ENCODE assay signal across 8 cellular contexts in the genomic region with DNA sequence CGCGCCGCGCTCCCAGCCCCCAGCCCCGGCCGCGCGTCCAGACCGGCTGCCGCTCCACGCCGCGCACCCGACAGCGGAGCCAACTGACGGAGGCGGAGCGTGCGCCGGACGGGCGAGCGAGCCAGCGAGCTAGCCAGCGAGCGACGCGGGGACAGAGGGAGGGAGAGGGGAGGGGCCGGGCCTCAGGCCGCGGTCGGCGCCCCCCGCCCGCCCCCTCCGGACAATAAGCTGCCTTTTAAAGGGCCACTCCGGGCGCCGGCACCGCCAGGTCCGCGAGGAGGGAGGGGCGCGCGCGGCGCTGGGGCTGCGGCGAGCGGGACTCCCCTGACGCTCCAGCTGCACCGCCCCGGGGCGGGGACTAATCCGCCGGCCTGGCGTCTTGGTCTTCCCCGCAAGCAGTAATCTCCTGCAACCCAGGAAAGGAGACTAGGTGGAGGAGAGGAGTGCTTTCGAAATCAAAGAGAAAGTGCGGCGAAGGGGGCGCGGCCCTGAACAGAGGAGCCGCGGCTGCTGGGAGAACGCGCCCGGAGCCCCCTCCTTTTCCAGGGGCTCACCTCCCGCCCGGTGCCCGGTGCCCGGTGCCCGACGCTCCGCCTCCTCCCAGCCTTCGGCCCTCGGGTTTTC. TPM values are rescaled to one million over a fixed set of nuclear protein-coding genes. Genes with fewer than 3 reads are reported as not detected.
DNase-seq lines count a peak whose midpoint lies in the region; ATAC-seq lines count a peak whose summit lies in the region.

A gene with protein sequence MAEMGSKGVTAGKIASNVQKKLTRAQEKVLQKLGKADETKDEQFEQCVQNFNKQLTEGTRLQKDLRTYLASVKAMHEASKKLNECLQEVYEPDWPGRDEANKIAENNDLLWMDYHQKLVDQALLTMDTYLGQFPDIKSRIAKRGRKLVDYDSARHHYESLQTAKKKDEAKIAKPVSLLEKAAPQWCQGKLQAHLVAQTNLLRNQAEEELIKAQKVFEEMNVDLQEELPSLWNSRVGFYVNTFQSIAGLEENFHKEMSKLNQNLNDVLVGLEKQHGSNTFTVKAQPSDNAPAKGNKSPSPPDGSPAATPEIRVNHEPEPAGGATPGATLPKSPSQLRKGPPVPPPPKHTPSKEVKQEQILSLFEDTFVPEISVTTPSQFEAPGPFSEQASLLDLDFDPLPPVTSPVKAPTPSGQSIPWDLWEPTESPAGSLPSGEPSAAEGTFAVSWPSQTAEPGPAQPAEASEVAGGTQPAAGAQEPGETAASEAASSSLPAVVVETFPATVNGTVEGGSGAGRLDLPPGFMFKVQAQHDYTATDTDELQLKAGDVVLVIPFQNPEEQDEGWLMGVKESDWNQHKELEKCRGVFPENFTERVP (minus strand): TSS at position 157 of the 624 bp plus-strand sequence. CDS start 211 bp downstream, outside the sequence.

- DNase-seq in DMS79 (lab: John Stamatoyannopoulos, UW): peak; percentile 47
- peak; percentile 52 for DNase-seq in SK-MEL-5 (ENCODE audit: low read depth, low spot score)
- DNase-seq in globus pallidus (ENCODE audit: low spot score): peak; percentile 98
- DNase-seq in nucleus accumbens (lab: John Stamatoyannopoulos, UW): peak in 55 of 56 donors; percentile 36 to 96 (median 90)
- DNase-seq in superior temporal gyrus (ENCODE audit: extremely low spot score): peak; percentile 94

- H3K4me3 Mint-ChIP-seq in IgD-negative memory B cell: peak within 1 kb of the TSS; percentile 86 to 95 (median 92)
- peak within 1 kb of the TSS; percentile 90 for H3K4me3 Mint-ChIP-seq in activated naive CD4-positive, alpha-beta T cell treated with anti-CD3 and anti-CD28 coated beads, Interleukin-2, amount 50 U/mL, for 24 hours

- ATAC-seq in GM21619 (IDR thresholded peaks at IDR 0.05; ENCODE audit: unreplicated experiment): peak; percentile 88

- no peaks in the 10 kb centered on the region for H3K9me3 Mint-ChIP-seq in IgD-negative memory B cell
- no peaks in the 10 kb centered on the region for H3K9me3 Mint-ChIP-seq in activated naive CD4-positive, alpha-beta T cell treated with anti-CD3 and anti-CD28 coated beads, Interleukin-2, amount 50 U/mL, for 24 hours

- in situ Hi-C loops in SK-MEL-5 (cut with HindIII; ENCODE audit: low pct_unique_long_range_greater_than_20kb, low sequenced_read_pairs): no loop called here

- H3K27me3 Mint-ChIP-seq in IgD-negative memory B cell: peaks cover 8% of the 10 kb centered on the region
- peaks cover 8% of the 10 kb centered on the region for H3K27me3 Mint-ChIP-seq in activated naive CD4-positive, alpha-beta T cell treated with anti-CD3 and anti-CD28 coated beads, Interleukin-2, amount 50 U/mL, for 24 hours

- peaks cover 3 to 6% (median 4%) of the 10 kb centered on the region in 3 donors for H3K4me1 Mint-ChIP-seq in IgD-negative memory B cell
- peaks cover 4% of the 10 kb centered on the region for H3K4me1 Mint-ChIP-seq in activated naive CD4-positive, alpha-beta T cell treated with anti-CD3 and anti-CD28 coated beads, Interleukin-2, amount 50 U/mL, for 24 hours

- no peaks in the 10 kb centered on the region for H3K36me3 Mint-ChIP-seq in IgD-negative memory B cell
- H3K36me3 Mint-ChIP-seq in activated naive CD4-positive, alpha-beta T cell treated with anti-CD3 and anti-CD28 coated beads, Interleukin-2, amount 50 U/mL, for 24 hours: no peaks in the 10 kb centered on the region

- peak within 1 kb of the TSS in 1 of 3 donors; percentile 72 for H3K27ac Mint-ChIP-seq in IgD-negative memory B cell
- H3K27ac Mint-ChIP-seq in activated naive CD4-positive, alpha-beta T cell treated with anti-CD3 and anti-CD28 coated beads, Interleukin-2, amount 50 U/mL, for 24 hours: no peak within 1 kb of the TSS

RNA-seq across cellular contexts. Expression of the gene that starts here (rescaled TPM):
- 175 TPM for polyA plus RNA-seq in IgD-negative memory B cell
- 1.7 and 2.2 TPM in 2 replicates for total RNA-seq in SK-MEL-5 (2014; rRNA removed; shearing (Covaris generic))
- 2.7 and 3.0 TPM in 2 replicates for polyA plus RNA-seq in SK-MEL-5 (2015; cell fraction: cytosol; rRNA removed)
- 3.0 TPM in 2 replicates for polyA plus RNA-seq in SK-MEL-5 (2015; cell fraction: nucleus; rRNA removed)

Comparison
In these comparisons a context has a peak if more than half of its experiments do, and no peak if none do; other contexts are left out.
1. Peak in every context shown above with its lines: DNase-seq and ATAC-seq.
2. DNase-seq: peak in every context shown above with its lines; median percentile 98 in globus pallidus; 94 in superior temporal gyrus; 90 in nucleus accumbens; 52 in SK-MEL-5; 47 in DMS79.